9 cellular contexts compared by ENCODE assay signal in the genomic region with DNA sequence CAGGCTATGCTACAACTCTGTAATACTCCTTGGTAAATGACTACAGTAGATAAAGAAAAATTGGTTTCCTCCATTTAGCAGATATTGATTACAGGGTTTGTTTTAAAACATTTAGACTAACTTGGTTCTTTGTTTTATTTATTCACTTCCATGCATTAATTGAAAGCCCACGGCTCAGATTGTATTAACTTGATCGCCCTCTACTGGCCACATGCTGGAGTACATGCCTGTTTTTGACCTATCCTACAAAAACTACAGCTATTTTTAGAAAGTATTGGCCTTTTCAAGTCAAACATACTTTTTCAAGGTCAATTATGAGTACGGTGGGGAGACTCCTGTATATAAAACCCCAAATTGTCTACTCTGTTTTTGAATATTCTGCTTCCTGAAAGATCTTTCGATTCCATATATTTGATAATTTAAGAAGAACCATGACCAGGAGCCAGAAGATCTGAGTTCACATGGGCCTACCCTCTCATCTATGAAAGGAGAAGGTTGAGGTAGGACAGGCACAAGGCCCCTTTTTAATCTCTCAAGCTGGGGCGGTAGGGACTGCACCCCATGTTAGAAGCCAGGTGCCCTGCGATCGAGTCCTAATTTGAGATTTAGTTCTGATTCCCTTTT. TPM values are rescaled to one million over a fixed set of nuclear protein-coding genes. Genes with fewer than 3 reads are reported as not detected.
DNase-seq lines count a peak whose midpoint lies in the region; ATAC-seq, FAIRE-seq and TF ChIP-seq lines count a peak whose summit lies in the region.
"Had no signal": no experiment of that assay in that cellular context is flagged by ENCODE, and none has a peak within 500 bp of the region (broad histone marks: within the 10 kb centered on the region; RNA-seq: fewer than 3 reads in every experiment).

No MANE protein-coding gene starts in this region.

- TF ChIP-seq POLR2A in HepG2 (IDR thresholded peaks at IDR 0.05; ENCODE audit: insufficient read depth in 1 of 2, low read depth in 2 of 2, low read length in 2 of 2), result no peak

- no peak overlapping the region for H3K4me3 Mint-ChIP-seq in stimulated activated naive CD8-positive, alpha-beta T cell treated with anti-CD3 and anti-CD28 coated beads, Interleukin-15, amount 100 ng/mL, for 72 hours
- H3K4me3 Mint-ChIP-seq in activated T-helper 1 cell treated with anti-CD3 and anti-CD28 coated beads, Interleukin-12 subunit alpha, Interleukin-12 subunit beta, Interleukin-2, Interleukin-4 antibody, amounts not matched to agents 30 ng/mL and 10 ng/mL and 1 ng/mL, durations not matched to agents 14 hours and 24 hours and 36 hours, result no peak overlapping the region

- POLR2A ChIA-PET in HepG2 (lab: Yijun Ruan, JAX), result no interaction called here

- FAIRE-seq in HepG2 (lab: Jason Lieb, UNC), result peak; percentile 86

- no peaks in the 10 kb centered on the region for H3K9me3 ChIP-seq in HepG2 (ENCODE audit: low read length)

- H3K36me3 ChIP-seq in brain microvascular endothelial cell (replicated peaks) (no peaks in the 10 kb centered on the region), HepG2 (replicated peaks in 1 of 2; ENCODE audit: control insufficient read depth in 1 of 2, insufficient read depth in 2 of 2, low read length in 2 of 2) (no peaks in the 10 kb centered on the region)

- intact Hi-C loops in HepG2 (cut with micrococcal nuclease; ENCODE audit: unreplicated experiment), result loop anchor here (1.0 to 2.0 kb wide), 2 partner anchors 342 to 522 kb away; no protein-coding TSS in a partner anchor
- intact Hi-C loops in activated T-helper 1 cell treated with anti-CD3 and anti-CD28 coated beads, Interleukin-12 subunit alpha, Interleukin-12 subunit beta, Interleukin-2, Interleukin-4 antibody, amounts not matched to agents 30 ng/mL and 10 ng/mL and 1 ng/mL, durations not matched to agents 14 hours and 24 hours and 36 hours (cut with micrococcal nuclease), result loop anchor here (1.0 to 5.0 kb wide), 3 partner anchors 246 to 734 kb away; no protein-coding TSS in a partner anchor

- no peaks in the 10 kb centered on the region for H3K4me1 Mint-ChIP-seq in stimulated activated naive CD8-positive, alpha-beta T cell treated with anti-CD3 and anti-CD28 coated beads, Interleukin-15, amount 100 ng/mL, for 72 hours
- no peaks in the 10 kb centered on the region for H3K4me1 Mint-ChIP-seq in activated T-helper 1 cell treated with anti-CD3 and anti-CD28 coated beads, Interleukin-12 subunit alpha, Interleukin-12 subunit beta, Interleukin-2, Interleukin-4 antibody, amounts not matched to agents 30 ng/mL and 10 ng/mL and 1 ng/mL, durations not matched to agents 14 hours and 24 hours and 36 hours (ENCODE audit: low read depth)

- no peaks in the 10 kb centered on the region for H4K20me1 ChIP-seq in HepG2 (ENCODE audit: insufficient read depth, low read length)

- H3K36me3 Mint-ChIP-seq in activated T-helper 1 cell treated with anti-CD3 and anti-CD28 coated beads, Interleukin-12 subunit alpha, Interleukin-12 subunit beta, Interleukin-2, Interleukin-4 antibody, amounts not matched to agents 30 ng/mL and 10 ng/mL and 1 ng/mL, durations not matched to agents 14 hours and 24 hours and 36 hours (ENCODE audit: low read depth), result no peaks in the 10 kb centered on the region

- no peak overlapping the region for H3K4me3 ChIP-seq in brain microvascular endothelial cell (ENCODE audit: low read depth, low read length)
- no peak overlapping the region for H3K4me3 ChIP-seq in HepG2 (replicated peaks in 1 of 3; ENCODE audit: insufficient read depth in 1 of 3, low read depth in 2 of 3, low read length in 3 of 3)

- ATAC-seq in HepG2, result peak; percentile 68
- no peak for ATAC-seq in stimulated activated naive CD8-positive, alpha-beta T cell treated with anti-CD3 and anti-CD28 coated beads, Interleukin-15, amount 100 ng/mL, for 72 hours

- TF ChIP-seq EP300 in HepG2 (IDR thresholded peaks at IDR 0.05; ENCODE audit: low read depth in 2 of 2, low read length in 2 of 2) (no peak), HepG2 (CRISPR knock-in tag; IDR thresholded peaks at IDR 0.05; ENCODE audit: borderline replicate concordance) (no peak)

- no peaks in the 10 kb centered on the region for H3K79me2 ChIP-seq in HepG2 (ENCODE audit: insufficient read depth, low read length)

- TF ChIP-seq CTCF in brain microvascular endothelial cell (IDR thresholded peaks at IDR 0.05; ENCODE audit: low read depth, low read length, missing control alignments) (peak; percentile 74), HepG2 (CRISPR knock-in tag; IDR thresholded peaks at IDR 0.05) (peak; percentile 77)

- in situ Hi-C loops in brain microvascular endothelial cell (cut with HindIII; ENCODE audit: low pct_ligation_motif_present, low sequenced_read_pairs) (no loop called here), HepG2 (cut with HindIII; ENCODE audit: extremely low pct_ligation_motif_present, low pct_unique_long_range_greater_than_20kb) (loop anchor here (10.0 to 25.0 kb wide), 2 partner anchors 244 to 342 kb away; no protein-coding TSS in a partner anchor)

- no peak overlapping the region for H3K27ac Mint-ChIP-seq in stimulated activated naive CD8-positive, alpha-beta T cell treated with anti-CD3 and anti-CD28 coated beads, Interleukin-15, amount 100 ng/mL, for 72 hours
- H3K27ac Mint-ChIP-seq in activated T-helper 1 cell treated with anti-CD3 and anti-CD28 coated beads, Interleukin-12 subunit alpha, Interleukin-12 subunit beta, Interleukin-2, Interleukin-4 antibody, amounts not matched to agents 30 ng/mL and 10 ng/mL and 1 ng/mL, durations not matched to agents 14 hours and 24 hours and 36 hours, result no peak overlapping the region

- TF ChIP-seq RAD21 in HepG2 (CRISPR knock-in tag; IDR thresholded peaks at IDR 0.05), result no peak

- H3K9me3 Mint-ChIP-seq in stimulated activated naive CD8-positive, alpha-beta T cell treated with anti-CD3 and anti-CD28 coated beads, Interleukin-15, amount 100 ng/mL, for 72 hours, result no peaks in the 10 kb centered on the region
- no peaks in the 10 kb centered on the region for H3K9me3 Mint-ChIP-seq in activated T-helper 1 cell treated with anti-CD3 and anti-CD28 coated beads, Interleukin-12 subunit alpha, Interleukin-12 subunit beta, Interleukin-2, Interleukin-4 antibody, amounts not matched to agents 30 ng/mL and 10 ng/mL and 1 ng/mL, durations not matched to agents 14 hours and 24 hours and 36 hours

- CTCF ChIA-PET in HepG2 (lab: Yijun Ruan, JAX; ENCODE audit: low intra/inter-chr PET ratio, low total read pairs), result interaction anchor here (0.6 to 2.5 kb wide), 3 partner anchors 342 to 808 kb away, joined by 3 to 15 read pairs (median 5); no protein-coding TSS in a partner anchor

- H3K4me1 ChIP-seq in HepG2 (ENCODE audit: insufficient read depth, low read length), result no peaks in the 10 kb centered on the region

- WGBS in HepG2 (ENCODE audit: low lambda C conversion rate), result 17% methylated on average over 7 of the region's 7 CpGs

- no TSS peak for BruUV-seq in HepG2 (replicated peaks; lab: Mats Ljungman, UMichigan)

- no peak overlapping the region for H2AFZ ChIP-seq in HepG2 (ENCODE audit: low read length)

- no peak overlapping the region for H3K9ac ChIP-seq in HepG2 (ENCODE audit: insufficient read depth, low read depth, low read length)

- peak; percentile 25 for DNase-seq in activated naive CD4-positive, alpha-beta T cell treated with Interleukin-2 at 50 U/mL for 16 hours
- no peak for DNase-seq in activated naive CD4-positive, alpha-beta T cell (lab: John Stamatoyannopoulos, UW)
- DNase-seq in HK-2 (ENCODE audit: unreplicated experiment) (peak; percentile 21), RKO (ENCODE audit: low spot score) (peak; percentile 48), brain microvascular endothelial cell (peak; percentile 9), HepG2 (ENCODE audit: low spot score) (peak; percentile 33)
- peak; percentile 18 to 23 for DNase-seq in stimulated activated naive CD8-positive, alpha-beta T cell treated with anti-CD3 and anti-CD28 coated beads, Interleukin-15, amount 100 ng/mL, for 72 hours
- DNase-seq in activated T-helper 1 cell treated with anti-CD3 and anti-CD28 coated beads, Interleukin-12 subunit alpha, Interleukin-12 subunit beta, Interleukin-2, Interleukin-4 antibody, amounts not matched to agents 30 ng/mL and 10 ng/mL and 1 ng/mL, durations not matched to agents 14 hours and 24 hours and 36 hours (ENCODE audit: low spot score), result no peak

- H3K4me2 ChIP-seq in HepG2 (ENCODE audit: low read depth, low read length), result no peak overlapping the region

- H3K27me3 Mint-ChIP-seq in stimulated activated naive CD8-positive, alpha-beta T cell treated with anti-CD3 and anti-CD28 coated beads, Interleukin-15, amount 100 ng/mL, for 72 hours, result peaks cover 7% of the 10 kb centered on the region
- peaks cover 2% of the 10 kb centered on the region for H3K27me3 Mint-ChIP-seq in activated T-helper 1 cell treated with anti-CD3 and anti-CD28 coated beads, Interleukin-12 subunit alpha, Interleukin-12 subunit beta, Interleukin-2, Interleukin-4 antibody, amounts not matched to agents 30 ng/mL and 10 ng/mL and 1 ng/mL, durations not matched to agents 14 hours and 24 hours and 36 hours (ENCODE audit: insufficient read depth)

- H3K27me3 ChIP-seq in brain microvascular endothelial cell (replicated peaks) (no peaks in the 10 kb centered on the region), HepG2 (ENCODE audit: control insufficient read depth in 1 of 2, insufficient read depth in 2 of 2, low read length in 2 of 2) (no peaks in the 10 kb centered on the region)

- no peak overlapping the region for H3K27ac ChIP-seq in brain microvascular endothelial cell
- no peak overlapping the region for H3K27ac ChIP-seq in HepG2 (ENCODE audit: extremely low read length, insufficient read depth, low read length)
- H3K27ac ChIP-seq: epithelial cell of prostate had no signal

RNA-seq across cellular contexts. Expression of a gene that starts 51.8 kb away (rescaled TPM):
- not detected in 2 replicates for total RNA-seq in HepG2 (2016; rRNA removed; fragmentation: Illumina TruSeq; extraction: Trizol)
- total RNA-seq in HepG2 (2016; cell fraction: cytosol; rRNA removed; fragmentation: Illumina TruSeq; extraction: Trizol; ENCODE audit: low read depth), result not detected in 2 replicates
- not detected in 2 replicates for total RNA-seq in HepG2 (2016; cell fraction: insoluble cytoplasmic fraction; rRNA removed; fragmentation: Illumina TruSeq; extraction: Trizol)
- total RNA-seq in HepG2 (2016; cell fraction: membrane; rRNA removed; fragmentation: Illumina TruSeq; extraction: Trizol), result not detected in 2 replicates
- not detected in 2 replicates for total RNA-seq in HepG2 (2016; cell fraction: nucleus; rRNA removed; fragmentation: Illumina TruSeq; extraction: Trizol)
- not detected in 2 replicates for polyA plus RNA-seq in HepG2 (2011; rRNA removed)
- not detected in 2 replicates for polyA plus RNA-seq in HepG2 (2011; cell fraction: cytosol; rRNA removed)
- polyA plus RNA-seq in HepG2 (2011; cell fraction: nucleus; rRNA removed), result not detected in 2 replicates
- not detected in 2 replicates for polyA plus RNA-seq in HepG2 (2012)
- not detected in 2 replicates for polyA plus RNA-seq in HepG2 (2016; cell fraction: cytosol; fragmentation: Illumina TruSeq; extraction: Trizol; ENCODE audit: low read depth)
- not detected in 2 replicates for polyA plus RNA-seq in HepG2 (2016; cell fraction: insoluble cytoplasmic fraction; fragmentation: Illumina TruSeq; extraction: Trizol; ENCODE audit: low read depth)
- not detected in 2 replicates for polyA plus RNA-seq in HepG2 (2016; cell fraction: membrane; fragmentation: Illumina TruSeq; extraction: Trizol; ENCODE audit: low read depth)
- polyA plus RNA-seq in HepG2 (2016; cell fraction: nucleus; fragmentation: Illumina TruSeq; extraction: Trizol; ENCODE audit: insufficient read depth, low read depth), result not detected in 2 replicates
- polyA minus RNA-seq in HepG2 (2011; rRNA and poly(A)+ RNA removed; ENCODE audit: low replicate concordance), result not detected in 2 replicates
- not detected in 2 replicates for polyA minus RNA-seq in HepG2 (2011; cell fraction: cytosol; rRNA and poly(A)+ RNA removed)
- not detected in 2 replicates for polyA minus RNA-seq in HepG2 (2011; cell fraction: nucleus; rRNA and poly(A)+ RNA removed)
- total RNA-seq in activated T-helper 1 cell treated with anti-CD3 and anti-CD28 coated beads, Interleukin-12 subunit alpha, Interleukin-12 subunit beta, Interleukin-2, Interleukin-4 antibody, amounts not matched to agents 30 ng/mL and 10 ng/mL and 1 ng/mL, durations not matched to agents 14 hours and 24 hours and 36 hours, result not detected in 2 replicates

Comparison
In these comparisons a context has a peak if more than half of its experiments do, and no peak if none do; other contexts are left out.
1. DNase-seq: peak in activated naive CD4-positive, alpha-beta T cell treated with Interleukin-2 at 50 U/mL for 16 hours (single experiment), HK-2 (single experiment), RKO (single experiment), brain microvascular endothelial cell (single experiment), HepG2 (single experiment) and stimulated activated naive CD8-positive, alpha-beta T cell treated with anti-CD3 and anti-CD28 coated beads, Interleukin-15, amount 100 ng/mL, for 72 hours (2 of 2); none in activated naive CD4-positive, alpha-beta T cell (0 of 4) and activated T-helper 1 cell treated with anti-CD3 and anti-CD28 coated beads, Interleukin-12 subunit alpha, Interleukin-12 subunit beta, Interleukin-2, Interleukin-4 antibody, amounts not matched to agents 30 ng/mL and 10 ng/mL and 1 ng/mL, durations not matched to agents 14 hours and 24 hours and 36 hours (single experiment).